In the genomic region with DNA sequence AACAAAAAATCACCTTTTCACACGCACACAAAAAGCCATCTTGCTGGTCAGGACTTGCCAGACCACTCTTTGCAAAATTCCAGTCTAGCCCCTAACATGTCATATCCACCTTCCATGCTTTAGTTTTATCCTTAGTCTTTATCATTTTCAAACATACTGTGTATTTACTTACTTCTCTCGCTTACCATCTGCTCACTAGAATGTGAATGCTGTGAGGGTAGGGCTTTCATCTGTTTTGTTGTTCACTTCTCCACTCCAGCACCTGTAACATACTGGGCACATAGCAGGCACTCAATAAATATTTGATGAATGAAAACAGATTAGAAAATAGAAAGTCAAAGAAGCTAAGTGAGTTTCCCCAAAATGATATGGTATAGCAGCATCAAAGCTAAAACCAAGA, we compare ENCODE assay signal across 19 cellular contexts.
DNase-seq lines count a peak whose midpoint lies in the region; ATAC-seq and TF ChIP-seq lines count a peak whose summit lies in the region.
"Had no signal": no experiment of that assay in that cellular context is flagged by ENCODE, and none has a peak within 500 bp of the region (broad histone marks: within the 10 kb centered on the region; RNA-seq: fewer than 3 reads in every experiment).

No MANE protein-coding gene starts in this region.

- peaks cover 3% of the 10 kb centered on the region for H3K9me3 Mint-ChIP-seq in stimulated activated naive CD8-positive, alpha-beta T cell treated with anti-CD3 and anti-CD28 coated beads, Interleukin-15, Interleukin-2, amounts not matched to agents 100 ng/mL and 50 ng/mL, for 24 hours
- H3K9me3 Mint-ChIP-seq in mesothelial cell of epicardium (peaks cover 9% of the 10 kb centered on the region), WTC11 (no peaks in the 10 kb centered on the region)
- H3K9me3 Mint-ChIP-seq: CD4-positive, CD25-positive, alpha-beta regulatory T cell had no signal

- POLR2A ChIA-PET in WTC11 (lab: Charles Lee) = no interaction called here

- H3K27ac Mint-ChIP-seq in stimulated activated naive CD8-positive, alpha-beta T cell treated with anti-CD3 and anti-CD28 coated beads, Interleukin-15, Interleukin-2, amounts not matched to agents 100 ng/mL and 50 ng/mL, for 24 hours = peak overlapping the region; percentile 5
- H3K27ac Mint-ChIP-seq in mesothelial cell of epicardium (peak overlapping the region; percentile 12), WTC11 (no peak overlapping the region)
- H3K27ac Mint-ChIP-seq: T-helper 17 cell had no signal

- CTCF ChIA-PET in WTC11 (lab: Charles Lee) = no interaction called here

- TF ChIP-seq CTCF in mesothelial cell of epicardium (IDR thresholded peaks at IDR 0.05; ENCODE audit: unreplicated experiment) (no peak), WTC11 (IDR thresholded peaks at IDR 0.05) (no peak)

- DNase-seq in NCI-H1092 treated with DMSO at 0.1 percent for 48 hours (lab: John Stamatoyannopoulos, UW) = peak; percentile 26
- no peak for DNase-seq in NCI-H1092 (lab: John Stamatoyannopoulos, UW)
- no peak for DNase-seq in stimulated activated naive CD8-positive, alpha-beta T cell treated with anti-CD3 and anti-CD28 coated beads, Interleukin-15, Interleukin-2, amounts not matched to agents 100 U/mL and 50 U/mL, for 24 hours
- no peak for DNase-seq in mesothelial cell of epicardium (ENCODE audit: low spot score in 2 of 2, unreplicated experiment in 2 of 2)
- DNase-seq in WTC11 (ENCODE audit: low spot score) = no peak
- DNase-seq: CD4-positive, CD25-positive, alpha-beta regulatory T cell; Karpas-422; NCI-H1105; NCI-H1436 treated with DMSO at 0.1 percent for 48 hours; NCI-H2081; NCI-H446 treated with DMSO at 0.1 percent for 48 hours; NK-92 treated with Interleukin-12 subunit alpha and Interleukin-12 subunit beta, amount 100 ng/mL, for 24 hours; PC-9; T-helper 17 cell had no signal

- no peaks in the 10 kb centered on the region for H3K4me1 Mint-ChIP-seq in stimulated activated naive CD8-positive, alpha-beta T cell treated with anti-CD3 and anti-CD28 coated beads, Interleukin-15, Interleukin-2, amounts not matched to agents 100 ng/mL and 50 ng/mL, for 24 hours (ENCODE audit: low read depth)
- H3K4me1 Mint-ChIP-seq in mesothelial cell of epicardium (peaks cover 32% of the 10 kb centered on the region), WTC11 (peaks cover 18% of the 10 kb centered on the region)

- no peak overlapping the region for H3K4me3 Mint-ChIP-seq in stimulated activated naive CD8-positive, alpha-beta T cell treated with anti-CD3 and anti-CD28 coated beads, Interleukin-15, Interleukin-2, amounts not matched to agents 100 ng/mL and 50 ng/mL, for 24 hours
- H3K4me3 Mint-ChIP-seq in mesothelial cell of epicardium (no peak overlapping the region), WTC11 (no peak overlapping the region)
- H3K4me3 Mint-ChIP-seq: CD4-positive, CD25-positive, alpha-beta regulatory T cell; T-helper 17 cell had no signal

- peaks cover 52% of the 10 kb centered on the region for H3K36me3 Mint-ChIP-seq in stimulated activated naive CD8-positive, alpha-beta T cell treated with anti-CD3 and anti-CD28 coated beads, Interleukin-15, Interleukin-2, amounts not matched to agents 100 ng/mL and 50 ng/mL, for 24 hours (ENCODE audit: low read depth)
- H3K36me3 Mint-ChIP-seq in mesothelial cell of epicardium (peaks cover 13% of the 10 kb centered on the region), WTC11 (no peaks in the 10 kb centered on the region)

- ATAC-seq in stimulated activated naive CD8-positive, alpha-beta T cell treated with anti-CD3 and anti-CD28 coated beads, Interleukin-15, Interleukin-2, amounts not matched to agents 100 U/mL and 50 U/mL, for 24 hours = no peak
- no peak for ATAC-seq in HG02571 (IDR thresholded peaks at IDR 0.05; ENCODE audit: unreplicated experiment)
- ATAC-seq in GM21367 (IDR thresholded peaks at IDR 0.05; ENCODE audit: unreplicated experiment) = no peak
- ATAC-seq in WTC11 = no peak
- ATAC-seq: Right ventricle myocardium inferior, SK-N-SH treated with all-trans-retinoic acid at 6 μM for 48 hours, T-helper 17 cell had no signal

- no peaks in the 10 kb centered on the region for H3K27me3 Mint-ChIP-seq in stimulated activated naive CD8-positive, alpha-beta T cell treated with anti-CD3 and anti-CD28 coated beads, Interleukin-15, Interleukin-2, amounts not matched to agents 100 ng/mL and 50 ng/mL, for 24 hours
- H3K27me3 Mint-ChIP-seq in mesothelial cell of epicardium (ENCODE audit: low read depth) (no peaks in the 10 kb centered on the region), WTC11 (ENCODE audit: low read depth) (no peaks in the 10 kb centered on the region)
- H3K27me3 Mint-ChIP-seq: CD4-positive, CD25-positive, alpha-beta regulatory T cell; T-helper 17 cell had no signal

TF ChIP-seq in WTC11, 78 proteins besides CTCF, POLR2A, EP300 and RAD21:
- no peak for TF ChIP-seq GRHL2 (CRISPR knock-in tag; IDR thresholded peaks at IDR 0.05; ENCODE audit: insufficient replicate concordance, severe bottlenecking)
- TF ChIP-seq TEAD1 (CRISPR knock-in tag; IDR thresholded peaks at IDR 0.05) = no peak
- no peak for TF ChIP-seq HMGA2 (CRISPR knock-in tag; IDR thresholded peaks at IDR 0.05)
- TF ChIP-seq GTF2I (CRISPR knock-in tag; conservative IDR thresholded peaks at IDR 0.05) = no peak
- TF ChIP-seq ZNF232 (CRISPR knock-in tag; IDR thresholded peaks at IDR 0.05) = no peak
- TF ChIP-seq NFE2L1 (CRISPR knock-in tag; IDR thresholded peaks at IDR 0.05) = no peak
- TF ChIP-seq, protein P1, sequence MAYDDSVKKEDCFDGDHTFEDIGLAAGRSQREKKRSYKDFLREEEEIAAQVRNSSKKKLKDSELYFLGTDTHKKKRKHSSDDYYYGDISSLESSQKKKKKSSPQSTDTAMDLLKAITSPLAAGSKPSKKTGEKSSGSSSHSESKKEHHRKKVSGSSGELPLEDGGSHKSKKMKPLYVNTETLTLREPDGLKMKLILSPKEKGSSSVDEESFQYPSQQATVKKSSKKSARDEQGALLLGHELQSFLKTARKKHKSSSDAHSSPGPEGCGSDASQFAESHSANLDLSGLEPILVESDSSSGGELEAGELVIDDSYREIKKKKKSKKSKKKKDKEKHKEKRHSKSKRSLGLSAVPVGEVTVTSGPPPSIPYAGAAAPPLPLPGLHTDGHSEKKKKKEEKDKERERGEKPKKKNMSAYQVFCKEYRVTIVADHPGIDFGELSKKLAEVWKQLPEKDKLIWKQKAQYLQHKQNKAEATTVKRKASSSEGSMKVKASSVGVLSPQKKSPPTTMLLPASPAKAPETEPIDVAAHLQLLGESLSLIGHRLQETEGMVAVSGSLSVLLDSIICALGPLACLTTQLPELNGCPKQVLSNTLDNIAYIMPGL (CRISPR knock-in tag; IDR thresholded peaks at IDR 0.05) = no peak
- TF ChIP-seq CREB1 (CRISPR knock-in tag; IDR thresholded peaks at IDR 0.05) = no peak
- TF ChIP-seq OVOL2 (CRISPR knock-in tag; IDR thresholded peaks at IDR 0.05; ENCODE audit: borderline replicate concordance) = no peak
- TF ChIP-seq, protein P2, sequence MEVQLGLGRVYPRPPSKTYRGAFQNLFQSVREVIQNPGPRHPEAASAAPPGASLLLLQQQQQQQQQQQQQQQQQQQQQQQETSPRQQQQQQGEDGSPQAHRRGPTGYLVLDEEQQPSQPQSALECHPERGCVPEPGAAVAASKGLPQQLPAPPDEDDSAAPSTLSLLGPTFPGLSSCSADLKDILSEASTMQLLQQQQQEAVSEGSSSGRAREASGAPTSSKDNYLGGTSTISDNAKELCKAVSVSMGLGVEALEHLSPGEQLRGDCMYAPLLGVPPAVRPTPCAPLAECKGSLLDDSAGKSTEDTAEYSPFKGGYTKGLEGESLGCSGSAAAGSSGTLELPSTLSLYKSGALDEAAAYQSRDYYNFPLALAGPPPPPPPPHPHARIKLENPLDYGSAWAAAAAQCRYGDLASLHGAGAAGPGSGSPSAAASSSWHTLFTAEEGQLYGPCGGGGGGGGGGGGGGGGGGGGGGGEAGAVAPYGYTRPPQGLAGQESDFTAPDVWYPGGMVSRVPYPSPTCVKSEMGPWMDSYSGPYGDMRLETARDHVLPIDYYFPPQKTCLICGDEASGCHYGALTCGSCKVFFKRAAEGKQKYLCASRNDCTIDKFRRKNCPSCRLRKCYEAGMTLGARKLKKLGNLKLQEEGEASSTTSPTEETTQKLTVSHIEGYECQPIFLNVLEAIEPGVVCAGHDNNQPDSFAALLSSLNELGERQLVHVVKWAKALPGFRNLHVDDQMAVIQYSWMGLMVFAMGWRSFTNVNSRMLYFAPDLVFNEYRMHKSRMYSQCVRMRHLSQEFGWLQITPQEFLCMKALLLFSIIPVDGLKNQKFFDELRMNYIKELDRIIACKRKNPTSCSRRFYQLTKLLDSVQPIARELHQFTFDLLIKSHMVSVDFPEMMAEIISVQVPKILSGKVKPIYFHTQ (CRISPR knock-in tag; IDR thresholded peaks at IDR 0.05) = no peak
- TF ChIP-seq, protein P3, sequence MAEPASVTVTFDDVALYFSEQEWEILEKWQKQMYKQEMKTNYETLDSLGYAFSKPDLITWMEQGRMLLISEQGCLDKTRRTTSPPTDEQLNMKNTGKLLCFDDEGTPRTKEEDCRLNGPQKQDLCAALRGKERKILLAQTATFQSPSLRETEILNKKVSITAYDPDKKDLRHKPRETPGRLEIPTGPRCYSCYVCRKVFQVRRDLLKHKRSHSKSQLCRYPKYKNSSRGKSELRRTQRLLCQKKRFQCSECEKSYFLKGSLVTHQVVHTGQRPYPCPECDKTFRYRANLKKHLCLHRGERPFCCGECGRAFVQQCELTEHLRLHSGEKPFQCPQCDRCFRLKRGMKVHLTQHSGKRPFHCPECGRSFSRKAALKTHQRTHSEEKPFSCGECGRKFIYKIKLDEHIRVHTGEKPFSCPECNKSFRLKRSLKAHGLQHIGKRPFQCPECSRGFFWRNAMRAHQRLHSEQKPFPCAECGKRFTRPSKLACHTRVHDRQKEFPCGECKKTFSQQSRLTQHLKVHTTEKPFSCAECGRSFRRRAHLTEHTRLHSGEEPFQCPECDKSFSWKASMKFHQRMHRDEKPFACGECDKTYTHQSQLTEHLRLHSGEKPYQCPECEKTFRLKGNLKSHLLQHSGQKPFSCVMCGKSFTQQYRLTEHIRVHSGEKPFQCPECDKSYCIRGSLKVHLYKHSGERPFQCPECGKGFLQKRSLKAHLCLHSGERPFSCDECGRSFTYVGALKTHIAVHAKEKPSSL (CRISPR knock-in tag; conservative IDR thresholded peaks at IDR 0.05) = no peak
- TF ChIP-seq RELA (CRISPR knock-in tag; IDR thresholded peaks at IDR 0.05; ENCODE audit: borderline replicate concordance) = no peak
- TF ChIP-seq ZNF416 (CRISPR knock-in tag; IDR thresholded peaks at IDR 0.05) = no peak
- no peak for TF ChIP-seq GABPB1 (CRISPR knock-in tag; IDR thresholded peaks at IDR 0.05)
